ENCODE assay signal across 13 cellular contexts in the genomic region with DNA sequence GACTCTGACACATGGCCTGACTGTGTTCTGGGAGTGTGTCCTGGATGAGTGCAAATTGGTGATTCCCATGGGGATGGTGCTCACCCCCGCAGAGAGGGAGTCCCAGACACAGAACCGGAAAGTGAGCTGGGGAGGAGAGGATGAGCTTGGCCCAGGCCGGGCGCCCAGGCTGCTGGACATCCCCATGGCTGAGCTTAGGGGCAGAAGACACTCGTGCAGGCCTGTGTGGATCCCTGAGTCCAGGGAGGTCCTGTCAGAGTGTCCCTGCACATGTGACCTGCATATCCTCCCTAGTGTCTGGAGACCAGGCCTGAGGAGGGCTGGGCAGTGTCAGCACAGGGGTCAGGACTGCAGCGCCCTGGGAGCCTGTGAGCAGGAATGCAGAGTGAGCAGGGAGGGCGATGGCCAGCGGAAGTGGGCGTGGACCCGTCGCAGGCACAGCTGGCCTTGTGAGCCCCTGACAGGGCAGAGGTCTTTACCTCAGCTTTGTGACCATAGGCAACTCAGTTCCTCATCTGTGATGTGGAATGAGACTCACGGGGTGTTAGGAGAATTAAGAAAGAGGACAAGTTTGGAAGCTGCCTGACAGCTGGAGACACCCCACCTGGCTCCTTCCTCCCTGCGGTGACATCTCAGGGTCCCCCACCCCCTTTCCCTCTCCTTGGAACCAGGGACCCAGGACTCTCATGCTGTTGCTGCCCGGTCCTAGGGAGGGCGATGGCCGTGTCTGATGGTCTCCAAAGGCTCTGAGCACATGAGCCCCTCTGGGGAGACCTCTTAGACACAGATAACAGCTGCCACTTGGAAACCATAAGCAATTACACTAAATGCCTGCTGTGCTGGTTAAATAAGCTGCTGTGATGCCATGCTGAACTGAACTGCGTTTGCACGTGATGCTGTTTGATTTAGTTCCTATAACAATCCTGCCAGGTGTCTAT.
DNase-seq lines count a peak whose midpoint lies in the region; ATAC-seq and TF ChIP-seq lines count a peak whose summit lies in the region.
"Had no signal": no experiment of that assay in that cellular context is flagged by ENCODE, and none has a peak within 500 bp of the region (broad histone marks: within the 10 kb centered on the region; RNA-seq: fewer than 3 reads in every experiment).

No MANE protein-coding gene starts in this region.

- H3K4me1 ChIP-seq in osteoblast (ENCODE audit: insufficient read depth, low read length) = no peaks in the 10 kb centered on the region

- no peaks in the 10 kb centered on the region for H3K4me1 Mint-ChIP-seq in activated T-cell treated with anti-CD3 and anti-CD28 coated beads, Interleukin-2, amount 50 U/mL, for 72 hours (ENCODE audit: low read depth)

- no peak for ATAC-seq in GM18870 (IDR thresholded peaks at IDR 0.05; ENCODE audit: unreplicated experiment)
- no peak for ATAC-seq in activated T-cell treated with anti-CD3 and anti-CD28 coated beads, Interleukin-2, amount 50 U/mL, for 72 hours (replicated peaks in 1 of 2)
- ATAC-seq: body of pancreas had no signal

- no peak overlapping the region for H3K4me2 ChIP-seq in osteoblast (ENCODE audit: insufficient read depth, low read length)

- no peak overlapping the region for H3K27ac Mint-ChIP-seq in activated T-cell treated with anti-CD3 and anti-CD28 coated beads, Interleukin-2, amount 50 U/mL, for 72 hours

- no peaks in the 10 kb centered on the region for H3K79me2 ChIP-seq in osteoblast (ENCODE audit: insufficient read depth, low read length)

- no peaks in the 10 kb centered on the region for H3K9me3 Mint-ChIP-seq in activated T-cell treated with anti-CD3 and anti-CD28 coated beads, Interleukin-2, amount 50 U/mL, for 72 hours

- H3K4me3 Mint-ChIP-seq in activated T-cell treated with anti-CD3 and anti-CD28 coated beads, Interleukin-2, amount 50 U/mL, for 72 hours = no peak overlapping the region

- H3K27me3 Mint-ChIP-seq in activated T-cell treated with anti-CD3 and anti-CD28 coated beads, Interleukin-2, amount 50 U/mL, for 72 hours (ENCODE audit: low read depth) = no peaks in the 10 kb centered on the region

- H3K27ac ChIP-seq in osteoblast (ENCODE audit: low read depth, low read length) (no peak overlapping the region), RWPE1 (no peak overlapping the region)
- H3K27ac ChIP-seq: body of pancreas had no signal

- CTCF ChIA-PET in RWPE1 (lab: Yijun Ruan, JAX) = no interaction called here

- H3K27me3 ChIP-seq in H7 (ENCODE audit: control insufficient read depth, insufficient read depth, low read length) = peaks cover 2% of the 10 kb centered on the region; the same call in 1 of the 2 replicates
- no peaks in the 10 kb centered on the region for H3K27me3 ChIP-seq in osteoblast (ENCODE audit: insufficient read depth, low read length)
- H3K27me3 ChIP-seq: body of pancreas, ovary had no signal

- no peaks in the 10 kb centered on the region for H3K36me3 ChIP-seq in H7 (replicated peaks; ENCODE audit: control insufficient read depth, insufficient read depth, low read length)
- no peaks in the 10 kb centered on the region for H3K36me3 ChIP-seq in osteoblast (ENCODE audit: insufficient read depth, low read length)
- H3K36me3 ChIP-seq: ovary had no signal

- no peak overlapping the region for H3K4me3 ChIP-seq in H7 (ENCODE audit: insufficient read depth, low read depth, low read length)
- H3K4me3 ChIP-seq in choroid plexus epithelial cell (ENCODE audit: low read depth, low read length) = no peak overlapping the region
- no peak overlapping the region for H3K4me3 ChIP-seq in osteoblast (ENCODE audit: insufficient read depth, low read length)
- H3K4me3 ChIP-seq: body of pancreas, ovary had no signal

- POLR2A ChIA-PET in RWPE1 (lab: Yijun Ruan, JAX; ENCODE audit: low non-redundant PET) = no interaction called here

- H2AFZ ChIP-seq in osteoblast (ENCODE audit: low read length) = no peak overlapping the region

- H3K9me3 ChIP-seq in osteoblast (ENCODE audit: low read depth, low read length) = no peaks in the 10 kb centered on the region
- H3K9me3 ChIP-seq: body of pancreas, ovary had no signal

- peak; percentile 64 for DNase-seq in H7
- DNase-seq in NCI-H2081 (lab: John Stamatoyannopoulos, UW) = peak; percentile 80 to 96
- DNase-seq in choroid plexus epithelial cell (ENCODE audit: low read depth) = peak; percentile 19
- DNase-seq in osteoblast (ENCODE audit: insufficient read length, low spot score, missing footprints) = peak; percentile 89
- no peak for DNase-seq in GM03348 (ENCODE audit: low spot score)
- DNase-seq in RWPE1 (ENCODE audit: low spot score) = no peak
- no peak for DNase-seq in activated T-cell treated with anti-CD3 and anti-CD28 coated beads, Interleukin-2, amount 50 U/mL, for 72 hours
- DNase-seq: activated CD8-positive, alpha-beta memory T cell treated with anti-CD3 and anti-CD28 coated beads, Interleukin-2, amount 50 U/mL, for 48 hours; kidney glomerular epithelial cell; stimulated activated CD4-positive, alpha-beta T cell treated with anti-CD3 and anti-CD28 coated beads, Interleukin-2, amount 100 ng/mL, for 48 hours had no signal

- no peaks in the 10 kb centered on the region for H4K20me1 ChIP-seq in osteoblast (ENCODE audit: insufficient read depth, low read length)

- no peaks in the 10 kb centered on the region for H3K36me3 Mint-ChIP-seq in activated T-cell treated with anti-CD3 and anti-CD28 coated beads, Interleukin-2, amount 50 U/mL, for 72 hours (ENCODE audit: insufficient read depth in 2 of 2)

- no peak for TF ChIP-seq CTCF in choroid plexus epithelial cell (conservative IDR thresholded peaks at IDR 0.05; ENCODE audit: low read depth, low read length)
- no peak for TF ChIP-seq CTCF in osteoblast (IDR thresholded peaks at IDR 0.05; ENCODE audit: extremely low read depth, low read depth, low read length)
- no peak for TF ChIP-seq CTCF in RWPE1 (conservative IDR thresholded peaks at IDR 0.05; ENCODE audit: low read depth)

Comparison
In these comparisons a context has a peak if more than half of its experiments do, and no peak if none do; other contexts are left out.
1. DNase-seq: peak in H7 (single experiment), NCI-H2081 (2 of 2), choroid plexus epithelial cell (single experiment) and osteoblast (single experiment); none in GM03348 (single experiment), RWPE1 (single experiment) and activated T-cell treated with anti-CD3 and anti-CD28 coated beads, Interleukin-2, amount 50 U/mL, for 72 hours (0 of 2).